12 cellular contexts compared by ENCODE assay signal in the genomic region with DNA sequence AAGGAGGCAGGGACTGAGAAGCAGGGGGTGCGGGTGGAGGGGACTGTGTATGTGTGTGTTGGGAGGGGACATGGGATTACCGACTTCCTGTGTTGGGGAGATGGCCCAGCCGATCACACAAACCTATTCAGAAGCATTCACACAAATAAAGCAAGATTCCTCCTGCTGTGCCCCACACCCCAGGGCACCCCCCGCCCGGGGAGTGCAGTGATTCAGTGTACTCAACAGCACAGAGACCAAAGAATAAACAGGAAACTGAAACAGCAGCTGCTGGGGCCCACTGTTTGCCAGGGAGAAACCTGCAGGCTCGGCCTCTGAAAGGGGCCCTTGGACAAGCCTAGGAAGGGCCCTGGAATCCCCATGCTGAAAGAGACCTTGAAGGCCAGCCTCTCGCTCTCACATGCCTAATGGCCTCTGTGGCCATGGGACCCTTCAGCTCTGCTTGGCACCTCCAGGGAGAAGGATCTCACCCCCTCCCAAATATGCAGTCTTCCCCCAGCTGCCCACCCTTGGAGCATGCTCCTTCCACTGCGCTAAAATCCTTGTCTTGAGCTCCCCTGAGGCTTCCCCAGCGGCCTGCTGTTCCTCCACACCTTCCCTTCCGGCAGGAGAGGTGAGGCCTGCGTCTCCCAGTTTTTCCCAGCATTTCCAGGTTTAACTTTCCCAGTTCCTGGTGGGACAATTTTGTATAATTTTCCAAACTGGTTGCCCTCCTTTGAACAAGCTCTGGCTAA.
DNase-seq lines count a peak whose midpoint lies in the region; ATAC-seq, FAIRE-seq and TF ChIP-seq lines count a peak whose summit lies in the region.
"Had no signal": no experiment of that assay in that cellular context is flagged by ENCODE, and none has a peak within 500 bp of the region (broad histone marks: within the 10 kb centered on the region; RNA-seq: fewer than 3 reads in every experiment).

No MANE protein-coding gene starts in this region.

- peaks cover 10% of the 10 kb centered on the region for H3K9me3 Mint-ChIP-seq in astrocyte (ENCODE audit: unreplicated experiment)
- no peaks in the 10 kb centered on the region for H3K9me3 Mint-ChIP-seq in activated T-helper 2 cell treated with anti-CD3 and anti-CD28 coated beads, Interferon-gamma antibody, Interleukin-2, Interleukin-4, amounts not matched to agents 10 μg/mL and 5 μg/mL and 100 μg/mL, durations not matched to agents 14 hours and 24 hours and 36 hours

- intact Hi-C loops in activated T-helper 2 cell treated with anti-CD3 and anti-CD28 coated beads, Interferon-gamma antibody, Interleukin-2, Interleukin-4, amounts not matched to agents 10 μg/mL and 5 μg/mL and 100 μg/mL, durations not matched to agents 14 hours and 24 hours and 36 hours (cut with micrococcal nuclease) = no loop called here

- H3K36me3 Mint-ChIP-seq in astrocyte (ENCODE audit: low read depth, unreplicated experiment) = peaks cover 4% of the 10 kb centered on the region
- no peaks in the 10 kb centered on the region for H3K36me3 Mint-ChIP-seq in activated T-helper 2 cell treated with anti-CD3 and anti-CD28 coated beads, Interferon-gamma antibody, Interleukin-2, Interleukin-4, amounts not matched to agents 10 μg/mL and 5 μg/mL and 100 μg/mL, durations not matched to agents 14 hours and 24 hours and 36 hours (ENCODE audit: low read depth)

- no peaks in the 10 kb centered on the region for H3K9me3 ChIP-seq in astrocyte (ENCODE audit: insufficient read depth, low read depth, low read length)
- no peaks in the 10 kb centered on the region for H3K9me3 ChIP-seq in mesodermal cell (ENCODE audit: control insufficient read depth, low read length)

- TF ChIP-seq CTCF in astrocyte (IDR thresholded peaks at IDR 0.05; ENCODE audit: insufficient read depth, low read depth, low read length) = no peak

- peaks cover 3% of the 10 kb centered on the region for H3K27me3 ChIP-seq in astrocyte (ENCODE audit: insufficient read depth, low read length)

- peak; percentile 78 for ATAC-seq in GM18868 (IDR thresholded peaks at IDR 0.05; ENCODE audit: unreplicated experiment)
- ATAC-seq in HG03432 (IDR thresholded peaks at IDR 0.05; ENCODE audit: unreplicated experiment) = no peak
- ATAC-seq: left colon, sciatic nerve had no signal

- H3K4me2 ChIP-seq in astrocyte (ENCODE audit: low read length) = peak overlapping the region; percentile 7

- H3K27ac Mint-ChIP-seq in astrocyte (ENCODE audit: unreplicated experiment) = peak overlapping the region; percentile 80
- no peak overlapping the region for H3K27ac Mint-ChIP-seq in activated T-helper 2 cell treated with anti-CD3 and anti-CD28 coated beads, Interferon-gamma antibody, Interleukin-2, Interleukin-4, amounts not matched to agents 10 μg/mL and 5 μg/mL and 100 μg/mL, durations not matched to agents 14 hours and 24 hours and 36 hours

- H3K27me3 Mint-ChIP-seq in astrocyte (ENCODE audit: low read depth, unreplicated experiment) = peaks cover 6% of the 10 kb centered on the region
- H3K27me3 Mint-ChIP-seq in activated T-helper 2 cell treated with anti-CD3 and anti-CD28 coated beads, Interferon-gamma antibody, Interleukin-2, Interleukin-4, amounts not matched to agents 10 μg/mL and 5 μg/mL and 100 μg/mL, durations not matched to agents 14 hours and 24 hours and 36 hours (ENCODE audit: low read depth) = peaks cover 6% of the 10 kb centered on the region

- H3K4me1 ChIP-seq in astrocyte (ENCODE audit: insufficient read depth, low read length) (no peaks in the 10 kb centered on the region), mesodermal cell (ENCODE audit: control insufficient read depth, insufficient read depth, low read length, poor library complexity, severe bottlenecking) (peaks cover 16% of the 10 kb centered on the region)

- H3K27ac ChIP-seq in astrocyte (ENCODE audit: low read depth, low read length) (no peak overlapping the region), mesodermal cell (ENCODE audit: low read depth, low read length, severe bottlenecking) (peak overlapping the region; percentile 62)

- no peak for FAIRE-seq in astrocyte (lab: Jason Lieb, UNC)

- H3K4me3 Mint-ChIP-seq in astrocyte (ENCODE audit: unreplicated experiment) = no peak overlapping the region
- no peak overlapping the region for H3K4me3 Mint-ChIP-seq in activated T-helper 2 cell treated with anti-CD3 and anti-CD28 coated beads, Interferon-gamma antibody, Interleukin-2, Interleukin-4, amounts not matched to agents 10 μg/mL and 5 μg/mL and 100 μg/mL, durations not matched to agents 14 hours and 24 hours and 36 hours (ENCODE audit: low read depth)

- no peak overlapping the region for H3K9ac ChIP-seq in astrocyte (ENCODE audit: low read length)

- H3K79me2 ChIP-seq in astrocyte (ENCODE audit: insufficient read depth, low read length) = no peaks in the 10 kb centered on the region

- peaks cover 5% of the 10 kb centered on the region for H3K4me1 Mint-ChIP-seq in astrocyte (ENCODE audit: low read depth, unreplicated experiment)
- no peaks in the 10 kb centered on the region for H3K4me1 Mint-ChIP-seq in activated T-helper 2 cell treated with anti-CD3 and anti-CD28 coated beads, Interferon-gamma antibody, Interleukin-2, Interleukin-4, amounts not matched to agents 10 μg/mL and 5 μg/mL and 100 μg/mL, durations not matched to agents 14 hours and 24 hours and 36 hours (ENCODE audit: low read depth)

- H2AFZ ChIP-seq in astrocyte (ENCODE audit: low read depth, low read length) = peak overlapping the region; percentile 37

- H3K36me3 ChIP-seq in astrocyte (ENCODE audit: insufficient read depth, low read length) (no peaks in the 10 kb centered on the region), mesodermal cell (ENCODE audit: control insufficient read depth, insufficient read depth, low read length) (no peaks in the 10 kb centered on the region)

- no peak overlapping the region for H3K4me3 ChIP-seq in astrocyte (ENCODE audit: insufficient read depth, low read depth, low read length)
- no peak overlapping the region for H3K4me3 ChIP-seq in mesodermal cell (ENCODE audit: extremely low read depth, insufficient read depth, low read length, poor library complexity, severe bottlenecking)

- DNase-seq in NCI-H1417 treated with DMSO at 0.1 percent for 48 hours (lab: John Stamatoyannopoulos, UW) (peak; percentile 77), astrocyte (ENCODE audit: low read depth) (no peak), NCI-H82 treated with DMSO at 0.1 percent for 48 hours (lab: John Stamatoyannopoulos, UW; ENCODE audit: unreplicated experiment) (no peak), activated T-cell treated with anti-CD3 and anti-CD28 coated beads for 4 hours (no peak)
- no peak for DNase-seq in activated T-helper 2 cell treated with anti-CD3 and anti-CD28 coated beads, Interferon-gamma antibody, Interleukin-2, Interleukin-4, amounts not matched to agents 10 μg/mL and 5 μg/mL and 100 μg/mL, durations not matched to agents 14 hours and 24 hours and 36 hours (ENCODE audit: low spot score)
- DNase-seq: left colon; NCI-H1694; stimulated activated naive CD4-positive, alpha-beta T cell had no signal

- WGBS in mesodermal cell (ENCODE audit: insufficient coverage in 2 of 2), 2 experiments = 58 to 60% methylated on average over 8 of the region's 11 CpGs

- no peaks in the 10 kb centered on the region for H4K20me1 ChIP-seq in astrocyte (ENCODE audit: insufficient read depth, low read length)
